1 cellular context compared by ENCODE assay signal in genomic region chr5:178223828-178224335, GRCh38.
TF ChIP-seq lines count a peak whose summit lies in the region.

No MANE protein-coding gene starts in this region.

TF ChIP-seq in K562, 482 proteins besides CTCF, POLR2A, EP300 and RAD21 (continued from another document):
- TF ChIP-seq REST (CRISPR knock-in tag; IDR thresholded peaks at IDR 0.05; ENCODE audit: low read depth): no peak
- no peak for TF ChIP-seq TCF15 (CRISPR knock-in tag; IDR thresholded peaks at IDR 0.05)
- TF ChIP-seq USF1 (CRISPR knock-in tag; IDR thresholded peaks at IDR 0.05): 0 out of 2 replicates have a peak, but pooled peaks have one; percentile 25
- no peak for TF ChIP-seq PHB2 (IDR thresholded peaks at IDR 0.05; ENCODE audit: low read depth)
- no peak for TF ChIP-seq ZBTB7A (IDR thresholded peaks at IDR 0.05; ENCODE audit: borderline replicate concordance, control insufficient read depth, low read depth, low read length)
- no peak for TF ChIP-seq PRPF4 (IDR thresholded peaks at IDR 0.05; ENCODE audit: insufficient read depth, low read depth, low read length, poor library complexity, severe bottlenecking)
- no peak for TF ChIP-seq ZHX1 (conservative IDR thresholded peaks at IDR 0.05; ENCODE audit: low read length)
- TF ChIP-seq ZNF589 (CRISPR knock-in tag; IDR thresholded peaks at IDR 0.05; ENCODE audit: low read depth): no peak
- TF ChIP-seq CEBPB (tag; IDR thresholded peaks at IDR 0.05): no peak
- TF ChIP-seq TRIM24 (IDR thresholded peaks at IDR 0.05): no peak
- TF ChIP-seq ARID1B (IDR thresholded peaks at IDR 0.05): no peak
- TF ChIP-seq CREBBP (IDR thresholded peaks at IDR 0.05; ENCODE audit: low read depth, low read length): no peak
- TF ChIP-seq ZC3H4 (CRISPR knock-in tag; IDR thresholded peaks at IDR 0.05; ENCODE audit: borderline replicate concordance): no peak
- TF ChIP-seq NONO (IDR thresholded peaks at IDR 0.05; ENCODE audit: low read depth in 2 of 2, low read length in 1 of 2): no peak
- no peak for TF ChIP-seq MAX (CRISPR knock-in tag; IDR thresholded peaks at IDR 0.05)
- no peak for TF ChIP-seq ZNF695 (CRISPR knock-in tag; IDR thresholded peaks at IDR 0.05)
- no peak for TF ChIP-seq TOE1 (IDR thresholded peaks at IDR 0.05; ENCODE audit: borderline replicate concordance)
- no peak for TF ChIP-seq TOE1 (CRISPR knock-in tag; IDR thresholded peaks at IDR 0.05; ENCODE audit: borderline replicate concordance, low read depth)
- TF ChIP-seq RBM39 (optimal IDR thresholded peaks at IDR 0.05; ENCODE audit: low read depth, low read length): no peak
- no peak for TF ChIP-seq ZNF217 (CRISPR knock-in tag; IDR thresholded peaks at IDR 0.05)
- no peak for TF ChIP-seq ZBTB12 (CRISPR knock-in tag; IDR thresholded peaks at IDR 0.05)
- no peak for TF ChIP-seq ATF4 (CRISPR knock-in tag; IDR thresholded peaks at IDR 0.05)
- no peak for TF ChIP-seq THRA (IDR thresholded peaks at IDR 0.05)
- no peak for TF ChIP-seq MCM5 (IDR thresholded peaks at IDR 0.05; ENCODE audit: low read depth)
- no peak for TF ChIP-seq CREB5 (CRISPR knock-in tag; IDR thresholded peaks at IDR 0.05)
- peak; percentile 50 for TF ChIP-seq RBFOX2 (IDR thresholded peaks at IDR 0.05; ENCODE audit: low read depth, low read length)
- peak; percentile 69 for TF ChIP-seq PRDM10 (IDR thresholded peaks at IDR 0.05; ENCODE audit: partially characterized antibody)
- TF ChIP-seq ZFP91 (CRISPR knock-in tag; IDR thresholded peaks at IDR 0.05): no peak
- TF ChIP-seq CHAMP1 (IDR thresholded peaks at IDR 0.05): no peak
